Comparison of ENCODE assay signal across 1 cellular context in the genomic region with DNA sequence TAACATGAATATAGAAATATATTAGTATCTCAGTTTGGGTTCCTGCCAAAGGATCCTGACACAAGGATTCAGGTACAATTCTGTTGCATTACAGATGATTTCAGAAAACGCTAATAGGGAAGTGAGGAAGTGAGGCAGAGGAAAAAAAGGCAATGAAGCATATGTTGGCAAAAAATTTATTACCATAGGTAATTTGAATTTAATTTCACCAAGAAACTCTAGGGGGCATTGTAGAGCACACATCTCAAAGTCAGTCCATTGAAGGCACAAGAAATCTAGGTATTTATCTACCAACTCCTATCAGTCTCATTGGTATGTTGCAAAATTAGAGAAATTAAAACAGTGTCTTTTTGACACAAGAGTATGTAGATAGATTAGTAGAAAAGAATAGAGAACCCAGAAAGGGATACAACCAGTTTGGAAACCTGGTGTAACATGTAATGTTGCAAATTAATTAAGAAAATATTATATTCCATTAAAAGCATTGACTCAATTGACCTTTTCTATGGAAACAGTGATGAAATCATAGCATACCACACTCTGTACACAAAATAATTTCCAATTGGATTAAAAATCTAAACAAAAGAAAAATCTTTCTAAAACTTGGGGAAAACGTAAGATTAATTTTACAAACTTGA.
TF ChIP-seq lines count a peak whose summit lies in the region.

No MANE protein-coding gene starts in this region.

TF ChIP-seq in K562, 482 proteins besides CTCF, POLR2A, EP300 and RAD21 (continued from another document):
- TF ChIP-seq, protein P1, sequence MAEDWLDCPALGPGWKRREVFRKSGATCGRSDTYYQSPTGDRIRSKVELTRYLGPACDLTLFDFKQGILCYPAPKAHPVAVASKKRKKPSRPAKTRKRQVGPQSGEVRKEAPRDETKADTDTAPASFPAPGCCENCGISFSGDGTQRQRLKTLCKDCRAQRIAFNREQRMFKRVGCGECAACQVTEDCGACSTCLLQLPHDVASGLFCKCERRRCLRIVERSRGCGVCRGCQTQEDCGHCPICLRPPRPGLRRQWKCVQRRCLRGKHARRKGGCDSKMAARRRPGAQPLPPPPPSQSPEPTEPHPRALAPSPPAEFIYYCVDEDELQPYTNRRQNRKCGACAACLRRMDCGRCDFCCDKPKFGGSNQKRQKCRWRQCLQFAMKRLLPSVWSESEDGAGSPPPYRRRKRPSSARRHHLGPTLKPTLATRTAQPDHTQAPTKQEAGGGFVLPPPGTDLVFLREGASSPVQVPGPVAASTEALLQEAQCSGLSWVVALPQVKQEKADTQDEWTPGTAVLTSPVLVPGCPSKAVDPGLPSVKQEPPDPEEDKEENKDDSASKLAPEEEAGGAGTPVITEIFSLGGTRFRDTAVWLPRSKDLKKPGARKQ (CRISPR knock-in tag; IDR thresholded peaks at IDR 0.05), result no peak
- TF ChIP-seq CXXC5 (CRISPR knock-in tag; IDR thresholded peaks at IDR 0.05), result no peak
